8 cellular contexts compared by ENCODE assay signal in the genomic region with DNA sequence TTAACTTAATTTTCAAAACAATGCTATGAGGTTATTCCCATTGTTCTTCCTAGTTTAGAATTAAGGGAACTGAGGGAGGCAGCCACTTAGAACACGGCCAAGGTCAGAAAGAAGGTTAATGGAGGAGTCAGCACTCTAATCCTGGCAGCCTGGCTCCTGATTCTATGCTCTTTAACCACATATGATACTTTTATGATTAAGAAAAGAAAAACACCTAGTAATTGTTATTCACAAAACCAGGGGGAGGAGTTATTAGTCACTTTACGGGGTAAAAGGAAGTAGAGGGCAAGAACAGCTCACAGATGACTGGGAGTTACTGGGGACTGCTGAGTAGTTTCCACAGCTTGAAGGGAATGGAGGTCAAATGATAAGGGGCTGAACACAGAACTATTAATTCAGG.
DNase-seq lines count a peak whose midpoint lies in the region; ATAC-seq and TF ChIP-seq lines count a peak whose summit lies in the region.

No MANE protein-coding gene starts in this region.

- H3K4me3 ChIP-seq in iPS-20b (ENCODE audit: low read length), result no peak overlapping the region

- H3K36me3 ChIP-seq in iPS-20b (ENCODE audit: insufficient read depth, low read depth, low read length), result no peaks in the 10 kb centered on the region

- peak overlapping the region; percentile 7; the same call in 1 of the 2 replicates for H3K9ac ChIP-seq in iPS-20b (ENCODE audit: low read depth, low read length)

- peak; percentile 28 for DNase-seq in RPMI8226
- DNase-seq in activated gamma-delta T cell (lab: John Stamatoyannopoulos, UW), result no peak
- DNase-seq in NCI-H1417 treated with DMSO at 0.1 percent for 48 hours (lab: John Stamatoyannopoulos, UW), result no peak
- no peak for DNase-seq in GM20000 (ENCODE audit: low spot score)
- no peak for DNase-seq in NCI-H2196 (lab: John Stamatoyannopoulos, UW; ENCODE audit: unreplicated experiment)

- ATAC-seq in GM18511 (IDR thresholded peaks at IDR 0.05; ENCODE audit: unreplicated experiment), result peak; percentile 92
- peak; percentile 92 for ATAC-seq in HG02610 (IDR thresholded peaks at IDR 0.05; ENCODE audit: unreplicated experiment)

- no peak overlapping the region for H3K27ac ChIP-seq in iPS-20b (ENCODE audit: low read length)

- no peaks in the 10 kb centered on the region for H3K9me3 ChIP-seq in iPS-20b (ENCODE audit: insufficient read depth, low read depth, low read length)

- no peak for TF ChIP-seq CTCF in GM20000 (IDR thresholded peaks at IDR 0.05; ENCODE audit: extremely low read depth, missing control alignments)

- H3K27me3 ChIP-seq in iPS-20b (ENCODE audit: insufficient read depth, low read length), result no peaks in the 10 kb centered on the region

- H3K4me1 ChIP-seq in iPS-20b (ENCODE audit: insufficient read depth, low read length), result peaks cover 18% of the 10 kb centered on the region
